ENCODE assay signal across 8 cellular contexts in the genomic region with DNA sequence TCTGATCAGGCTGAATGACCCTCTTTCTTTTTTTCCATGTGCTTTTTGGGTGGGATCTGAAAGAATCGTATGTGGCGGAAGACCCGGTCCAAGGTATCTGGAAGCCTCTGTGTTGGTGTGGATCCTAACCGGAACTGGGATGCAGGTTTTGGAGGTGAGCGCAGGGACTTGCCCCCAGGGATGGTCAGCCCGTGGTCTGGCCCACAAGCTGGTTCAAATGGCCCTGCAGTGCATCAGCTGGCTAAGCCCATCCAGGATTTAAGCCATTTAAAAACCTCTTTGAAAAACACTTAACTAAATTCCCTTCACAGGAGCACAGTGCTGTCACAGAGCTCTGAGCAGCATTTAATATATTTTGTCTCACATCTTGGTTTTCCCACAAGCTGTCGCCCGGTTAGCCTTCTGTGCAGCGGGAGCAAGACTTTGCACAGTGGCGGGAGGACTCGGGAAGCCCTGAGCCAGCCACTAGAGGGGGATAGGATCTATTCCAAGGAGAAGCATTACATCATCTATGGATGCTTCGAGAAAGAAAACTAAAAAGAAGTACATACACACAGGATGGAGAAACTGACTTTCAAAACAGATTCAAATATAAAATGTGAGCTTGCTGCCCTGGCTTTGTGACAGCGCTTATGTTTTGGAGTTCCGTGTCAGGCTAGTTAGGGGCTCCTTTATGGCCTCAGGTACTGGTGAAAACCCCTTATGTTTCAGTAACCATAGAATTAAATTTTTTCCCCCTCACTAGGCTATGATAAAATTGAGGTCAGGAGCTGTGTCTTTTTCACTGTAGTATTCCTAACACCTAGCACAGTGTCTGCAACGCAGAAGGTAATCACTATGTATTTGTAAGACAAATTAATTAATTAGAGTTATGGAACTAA. TPM values are rescaled to one million over a fixed set of nuclear protein-coding genes. Genes with fewer than 3 reads are reported as not detected.
DNase-seq lines count a peak whose midpoint lies in the region; ATAC-seq and TF ChIP-seq lines count a peak whose summit lies in the region.

No MANE protein-coding gene starts in this region.

- H3K4me3 ChIP-seq in upper lobe of right lung, result no peak overlapping the region

- H3K27ac ChIP-seq in upper lobe of right lung, result no peak overlapping the region

- peak; percentile 68 for TF ChIP-seq CTCF in upper lobe of right lung (IDR thresholded peaks at IDR 0.05)

- peaks cover 2% of the 10 kb centered on the region for H3K4me1 ChIP-seq in upper lobe of right lung

- peak; percentile 77 for ATAC-seq in upper lobe of right lung

- peak; percentile 63 for DNase-seq in EL
- DNase-seq in NCI-H2171 treated with DMSO at 0.1 percent for 48 hours (lab: John Stamatoyannopoulos, UW), result peak; percentile 82
- DNase-seq in T47D (ENCODE audit: low read depth in 1 of 2, low spot score in 1 of 2), result peak; percentile 37 to 72
- peak; percentile 63 for DNase-seq in kidney tubule cell (ENCODE audit: low spot score)
- no peak for DNase-seq in upper lobe of right lung
- no peak for DNase-seq in activated CD4-positive, alpha-beta T cell treated with anti-CD3 and anti-CD28 coated beads, Interleukin-2, amount 50 U/mL, for 48 hours
- DNase-seq in GDM1 (lab: John Stamatoyannopoulos, UW), result no peak
- DNase-seq in activated CD4-positive, alpha-beta T cell treated with anti-CD3 and anti-CD28 coated beads, Interleukin-2, amount 50 U/mL, for 4 hours, result no peak

- intact Hi-C loops in upper lobe of right lung (cut with DNase I), result no loop called here

- no peaks in the 10 kb centered on the region for H3K9me3 ChIP-seq in upper lobe of right lung

- H3K27me3 ChIP-seq in upper lobe of right lung, result peaks cover 9% of the 10 kb centered on the region

- in situ Hi-C loops in T47D (cut with HindIII; ENCODE audit: low pct_unique_long_range_greater_than_20kb, low sequenced_read_pairs), result no loop called here

- no peaks in the 10 kb centered on the region for H3K36me3 ChIP-seq in upper lobe of right lung

RNA-seq across cellular contexts. Expression of a gene that starts 11.3 kb away (rescaled TPM):
- not detected for total RNA-seq in upper lobe of right lung

RNA-seq across cellular contexts. Expression of a gene that starts 15.0 kb away (rescaled TPM):
- not detected for total RNA-seq in upper lobe of right lung

Comparison
In these comparisons a context has a peak if more than half of its experiments do, and no peak if none do; other contexts are left out.
1. DNase-seq: peak in EL (single experiment), NCI-H2171 treated with DMSO at 0.1 percent for 48 hours (single experiment), T47D (2 of 2) and kidney tubule cell (single experiment); none in upper lobe of right lung (single experiment), activated CD4-positive, alpha-beta T cell treated with anti-CD3 and anti-CD28 coated beads, Interleukin-2, amount 50 U/mL, for 48 hours (0 of 2), GDM1 (single experiment) and activated CD4-positive, alpha-beta T cell treated with anti-CD3 and anti-CD28 coated beads, Interleukin-2, amount 50 U/mL, for 4 hours (0 of 2).